In genomic region chr4:55345054-55345453, GRCh38 we compare ENCODE assay signal across 13 cellular contexts.
"Had no signal": no experiment of that assay in that cellular context is flagged by ENCODE, and none has a peak within 500 bp of the region (broad histone marks: within the 10 kb centered on the region; RNA-seq: fewer than 3 reads in every experiment).

No MANE protein-coding gene starts in this region.

- H3K36me3 Mint-ChIP-seq: activated CD8-positive, alpha-beta memory T cell treated with anti-CD3 and anti-CD28 coated beads, Interleukin-2, amount 10 ng/mL, durations not matched to agents 7 days and 5 days; memory B cell; natural killer cell treated with Interleukin-12 subunit alpha and Interleukin-12 subunit beta and Interleukin-15 and Interleukin-18, amount 100 ng/mL, for 72 hours had no signal

- DNase-seq: activated CD4-positive, CD25-positive, alpha-beta regulatory T cell; activated CD8-positive, alpha-beta memory T cell treated with anti-CD3 and anti-CD28 coated beads, Interleukin-2, amount 10 ng/mL, durations not matched to agents 7 days and 5 days; activated gamma-delta T cell treated with Interleukin-2 at 50 U/mL for 16 hours; activated T-cell treated with anti-CD3 and anti-CD28 coated beads, Interleukin-2, amount 50 U/mL, for 24 hours; heart left ventricle; left lung; stimulated activated CD4-positive, alpha-beta T cell treated with anti-CD3 and anti-CD28 coated beads, Interleukin-15, amount 100 ng/mL, for 24 hours; stimulated activated CD4-positive, alpha-beta T cell treated with anti-CD3 and anti-CD28 coated beads, Interleukin-4, amount 100 ng/mL, for 24 hours; testis had no signal

- H3K27me3 ChIP-seq: heart left ventricle, left lung, testis had no signal

- H3K9me3 Mint-ChIP-seq: activated T-cell treated with anti-CD3 and anti-CD28 coated beads, Interleukin-2, amount 50 U/mL, for 24 hours; memory B cell; natural killer cell treated with Interleukin-12 subunit alpha and Interleukin-12 subunit beta and Interleukin-15 and Interleukin-18, amount 100 ng/mL, for 72 hours; stimulated activated naive CD8-positive, alpha-beta T cell treated with anti-CD3 and anti-CD28 coated beads, Interleukin-15, Interleukin-2, amounts not matched to agents 100 ng/mL and 50 ng/mL, for 24 hours; T-helper 1 cell treated with Interleukin-12 subunit alpha and Interleukin-12 subunit beta and Interleukin-4 antibody, amounts not matched to agents 30 μg/mL and 1 μg/mL, for 36 hours had no signal

- ATAC-seq: activated CD8-positive, alpha-beta memory T cell treated with anti-CD3 and anti-CD28 coated beads, Interleukin-2, amount 10 ng/mL, durations not matched to agents 7 days and 5 days; heart left ventricle; left lung; natural killer cell treated with Interleukin-12 subunit alpha and Interleukin-12 subunit beta and Interleukin-15 and Interleukin-18, amount 100 ng/mL, for 72 hours had no signal

- H3K36me3 ChIP-seq: heart left ventricle, left lung had no signal

- H3K27me3 Mint-ChIP-seq: activated T-cell treated with anti-CD3 and anti-CD28 coated beads, Interleukin-2, amount 50 U/mL, for 24 hours; memory B cell; natural killer cell treated with Interleukin-12 subunit alpha and Interleukin-12 subunit beta and Interleukin-15 and Interleukin-18, amount 100 ng/mL, for 72 hours; stimulated activated naive CD8-positive, alpha-beta T cell treated with anti-CD3 and anti-CD28 coated beads, Interleukin-15, Interleukin-2, amounts not matched to agents 100 ng/mL and 50 ng/mL, for 24 hours had no signal

- H3K9me3 ChIP-seq: heart left ventricle, left lung, testis had no signal
